Comparison of ENCODE assay signal across 20 cellular contexts in genomic region chr20:3825526-3825925, GRCh38. TPM values are rescaled to one million over a fixed set of nuclear protein-coding genes. Genes with fewer than 3 reads are reported as not detected.
DNase-seq lines count a peak whose midpoint lies in the region; ATAC-seq, FAIRE-seq and TF ChIP-seq lines count a peak whose summit lies in the region.
"Had no signal": no experiment of that assay in that cellular context is flagged by ENCODE, and none has a peak within 500 bp of the region (broad histone marks: within the 10 kb centered on the region; RNA-seq: fewer than 3 reads in every experiment).

No MANE protein-coding gene starts in this region.

- TF ChIP-seq CTCF in HepG2 (CRISPR knock-in tag; IDR thresholded peaks at IDR 0.05) (0 out of 2 replicates have a peak, but pooled peaks have one; percentile 28), right lobe of liver (IDR thresholded peaks at IDR 0.05) (no peak), neural progenitor cell (IDR thresholded peaks at IDR 0.05) (no peak)

- in situ Hi-C loops in HepG2 (cut with HindIII; ENCODE audit: extremely low pct_ligation_motif_present, low pct_unique_long_range_greater_than_20kb), result no loop called here

- ATAC-seq in HepG2 (peak; percentile 64), right lobe of liver (no peak), HG02759 (IDR thresholded peaks at IDR 0.05; ENCODE audit: unreplicated experiment) (no peak)

- FAIRE-seq in HepG2 (lab: Jason Lieb, UNC), result no peak
- FAIRE-seq: A549, HTR-8/SVneo had no signal

- peak overlapping the region in 2 of 3 donors; percentile 53 to 82 for H3K27ac Mint-ChIP-seq in IgD-negative memory B cell
- H3K27ac Mint-ChIP-seq in neural progenitor cell, result peak overlapping the region; percentile 78

- intact Hi-C loops in HepG2 (cut with micrococcal nuclease; ENCODE audit: unreplicated experiment) (no loop called here), right lobe of liver (cut with DNase I) (no loop called here)

- H3K9ac ChIP-seq in HepG2 (ENCODE audit: insufficient read depth, low read depth, low read length) (no peak overlapping the region), neural progenitor cell (no peak overlapping the region)

- H3K27ac ChIP-seq in HepG2 (ENCODE audit: extremely low read length, insufficient read depth, low read length) (no peak overlapping the region), right lobe of liver (no peak overlapping the region), caudate nucleus (ENCODE audit: low read depth, low read length) (peak overlapping the region; percentile 46), neural progenitor cell (no peak overlapping the region)
- H3K27ac ChIP-seq: A549, HL-60 had no signal

- no peak for TF ChIP-seq RAD21 in HepG2 (CRISPR knock-in tag; IDR thresholded peaks at IDR 0.05)

- no peaks in the 10 kb centered on the region; a peak in 1 of 5 replicates for H3K27me3 ChIP-seq in HepG2 (ENCODE audit: control insufficient read depth in 1 of 2, insufficient read depth in 2 of 2, low read length in 2 of 2)
- H3K27me3 ChIP-seq in right lobe of liver, result no peaks in the 10 kb centered on the region
- no peaks in the 10 kb centered on the region for H3K27me3 ChIP-seq in neural progenitor cell

- H3K9me3 Mint-ChIP-seq in IgD-negative memory B cell, result no peaks in the 10 kb centered on the region
- H3K9me3 Mint-ChIP-seq in neural progenitor cell, result no peaks in the 10 kb centered on the region

- H3K27me3 Mint-ChIP-seq in IgD-negative memory B cell (no peaks in the 10 kb centered on the region), neural progenitor cell (ENCODE audit: insufficient read depth, low read depth) (no peaks in the 10 kb centered on the region)

- peaks cover 9 to 23% of the 10 kb centered on the region in 2 experiments for H3K36me3 ChIP-seq in HepG2 (replicated peaks in 1 of 2; ENCODE audit: control insufficient read depth in 1 of 2, insufficient read depth in 2 of 2, low read length in 2 of 2)
- H3K36me3 ChIP-seq in right lobe of liver, result peaks cover 0 to 25% (median 4%) of the 10 kb centered on the region in 4 donors
- H3K36me3 ChIP-seq in neural progenitor cell, result no peaks in the 10 kb centered on the region

- H2AFZ ChIP-seq in HepG2 (ENCODE audit: low read length) (no peak overlapping the region), neural progenitor cell (replicated peaks) (no peak overlapping the region)

- peaks cover 12 to 15% (median 14%) of the 10 kb centered on the region in 3 donors for H3K4me1 Mint-ChIP-seq in IgD-negative memory B cell
- peaks cover 15% of the 10 kb centered on the region for H3K4me1 Mint-ChIP-seq in neural progenitor cell

- TF ChIP-seq EP300 in HepG2 (IDR thresholded peaks at IDR 0.05; ENCODE audit: low read depth in 2 of 2, low read length in 2 of 2), result no peak
- TF ChIP-seq EP300 in HepG2 (CRISPR knock-in tag; IDR thresholded peaks at IDR 0.05; ENCODE audit: borderline replicate concordance), result no peak

- BruUV-seq in HepG2 (replicated peaks; lab: Mats Ljungman, UMichigan), result no TSS peak

- CTCF ChIA-PET in HepG2 (lab: Yijun Ruan, JAX; ENCODE audit: low intra/inter-chr PET ratio, low total read pairs), result no interaction called here

- H4K20me1 ChIP-seq in HepG2 (ENCODE audit: insufficient read depth, low read length) (no peaks in the 10 kb centered on the region), neural progenitor cell (ENCODE audit: low read depth) (no peaks in the 10 kb centered on the region)

- H3K36me3 Mint-ChIP-seq in IgD-negative memory B cell (peaks cover 5% of the 10 kb centered on the region), neural progenitor cell (peaks cover 6% of the 10 kb centered on the region)

- H3F3A ChIP-seq in neural progenitor cell (ENCODE audit: low read depth), result peaks cover 9% of the 10 kb centered on the region

- peak overlapping the region in 1 of 4 donors; percentile 60 for H3K4me3 Mint-ChIP-seq in IgD-negative memory B cell
- no peak overlapping the region for H3K4me3 Mint-ChIP-seq in neural progenitor cell
- H3K4me3 Mint-ChIP-seq: CD14-positive monocyte had no signal

- POLR2A ChIA-PET in HepG2 (lab: Yijun Ruan, JAX), result interaction anchor here (1.6 kb wide), 2 partner anchors 18 to 30 kb away, joined by 4 to 5 read pairs; no protein-coding TSS in a partner anchor

- peaks cover 10% of the 10 kb centered on the region for H3K4me1 ChIP-seq in HepG2 (ENCODE audit: insufficient read depth, low read length)
- peaks cover 0 to 5% (median 0%) of the 10 kb centered on the region in 4 donors for H3K4me1 ChIP-seq in right lobe of liver
- H3K4me1 ChIP-seq in neural progenitor cell, result peaks cover 6% of the 10 kb centered on the region

- H3K9me3 ChIP-seq in HepG2 (ENCODE audit: low read length), result no peaks in the 10 kb centered on the region
- no peaks in the 10 kb centered on the region for H3K9me3 ChIP-seq in right lobe of liver
- H3K9me3 ChIP-seq in neural progenitor cell (ENCODE audit: low read depth), result no peaks in the 10 kb centered on the region
- H3K9me3 ChIP-seq: A549 had no signal

- no peak overlapping the region for H3K4me2 ChIP-seq in HepG2 (ENCODE audit: low read depth, low read length)
- no peak overlapping the region for H3K4me2 ChIP-seq in neural progenitor cell
- H3K4me2 ChIP-seq: A549 had no signal

- H3K4me3 ChIP-seq in HepG2 (replicated peaks in 1 of 3; ENCODE audit: insufficient read depth in 1 of 3, low read depth in 2 of 3, low read length in 3 of 3) (no peak overlapping the region), right lobe of liver (no peak overlapping the region), neural progenitor cell (no peak overlapping the region)
- H3K4me3 ChIP-seq: A549 had no signal

- WGBS in HepG2 (ENCODE audit: low lambda C conversion rate), result 86% methylated on average over 7 of the region's 7 CpGs
- WGBS in right lobe of liver (ENCODE audit: insufficient coverage, low coverage, low lambda C conversion rate, missing lambda C conversion rate), result 71% methylated on average over 4 of the region's 7 CpGs

- TF ChIP-seq POLR2A in HepG2 (IDR thresholded peaks at IDR 0.05; ENCODE audit: insufficient read depth in 1 of 2, low read depth in 2 of 2, low read length in 2 of 2) (peak in 1 of 2 experiments; percentile 26; a peak in 1 of 4 replicates), right lobe of liver (IDR thresholded peaks at IDR 0.05) (no peak)

- DNase-seq in HepG2 (ENCODE audit: low spot score) (peak; percentile 52), right lobe of liver (no peak), caudate nucleus (lab: John Stamatoyannopoulos, UW) (peak in 13 of 61 donors; percentile 7 to 64 (median 30)), neural progenitor cell (ENCODE audit: low spot score) (no peak), NCI-H128 (lab: John Stamatoyannopoulos, UW; ENCODE audit: unreplicated experiment) (no peak)
- no peak for DNase-seq in activated effector memory CD4-positive, alpha-beta T cell treated with anti-CD3 and anti-CD28 coated beads, Interleukin-2, amount 50 U/mL, for 16 hours
- DNase-seq: DMS 273 treated with DMSO at 0.1 percent for 48 hours, NCI-H1417, NCI-H187 treated with DMSO at 0.1 percent for 48 hours, NCI-H2171, NCI-H446 treated with DMSO at 0.1 percent for 48 hours, NCI-H774 had no signal

- H3K79me2 ChIP-seq in HepG2 (ENCODE audit: insufficient read depth, low read length) (peaks cover 12% of the 10 kb centered on the region), neural progenitor cell (ENCODE audit: low read depth) (peaks cover 4% of the 10 kb centered on the region)

RNA-seq across cellular contexts. Expression of gene AP5S1, which starts 5.2 kb away (rescaled TPM):
- total RNA-seq in HepG2 (2016; rRNA removed; fragmentation: Illumina TruSeq; extraction: Trizol), result 23.2 and 23.7 TPM in 2 replicates
- 6.5 and 6.6 TPM in 2 replicates for total RNA-seq in HepG2 (2016; cell fraction: cytosol; rRNA removed; fragmentation: Illumina TruSeq; extraction: Trizol; ENCODE audit: low read depth)
- 20.8 and 26.3 TPM in 2 replicates for total RNA-seq in HepG2 (2016; cell fraction: insoluble cytoplasmic fraction; rRNA removed; fragmentation: Illumina TruSeq; extraction: Trizol)
- total RNA-seq in HepG2 (2016; cell fraction: membrane; rRNA removed; fragmentation: Illumina TruSeq; extraction: Trizol), result 15.6 and 19.4 TPM in 2 replicates
- total RNA-seq in HepG2 (2016; cell fraction: nucleus; rRNA removed; fragmentation: Illumina TruSeq; extraction: Trizol), result 14.1 and 15.3 TPM in 2 replicates
- polyA plus RNA-seq in HepG2 (2011; rRNA removed), result 7.9 and 9.1 TPM in 2 replicates
- 6.7 and 9.3 TPM in 2 replicates for polyA plus RNA-seq in HepG2 (2011; cell fraction: cytosol; rRNA removed)
- 13.1 and 17.4 TPM in 2 replicates for polyA plus RNA-seq in HepG2 (2011; cell fraction: nucleus; rRNA removed)
- 6.2 and 7.2 TPM in 2 replicates for polyA plus RNA-seq in HepG2 (2012)
- 6.5 and 8.5 TPM in 2 replicates for polyA plus RNA-seq in HepG2 (2016; cell fraction: cytosol; fragmentation: Illumina TruSeq; extraction: Trizol; ENCODE audit: low read depth)
- polyA plus RNA-seq in HepG2 (2016; cell fraction: insoluble cytoplasmic fraction; fragmentation: Illumina TruSeq; extraction: Trizol; ENCODE audit: low read depth), result 20.4 and 21.3 TPM in 2 replicates
- 13.2 and 17.0 TPM in 2 replicates for polyA plus RNA-seq in HepG2 (2016; cell fraction: membrane; fragmentation: Illumina TruSeq; extraction: Trizol; ENCODE audit: low read depth)
- 18.0 and 19.1 TPM in 2 replicates for polyA plus RNA-seq in HepG2 (2016; cell fraction: nucleus; fragmentation: Illumina TruSeq; extraction: Trizol; ENCODE audit: insufficient read depth, low read depth)
- polyA minus RNA-seq in HepG2 (2011; rRNA and poly(A)+ RNA removed; ENCODE audit: low replicate concordance), result 15.2 and 46.1 TPM in 2 replicates
- polyA minus RNA-seq in HepG2 (2011; cell fraction: cytosol; rRNA and poly(A)+ RNA removed), result 8.3 and 11.6 TPM in 2 replicates
- 23.7 and 26.3 TPM in 2 replicates for polyA minus RNA-seq in HepG2 (2011; cell fraction: nucleus; rRNA and poly(A)+ RNA removed)
- total RNA-seq in right lobe of liver, result 10 to 100 TPM in 3 of 6 experiments, 1 to 10 TPM in 3; 7.7 to 16.1 (median 9.5) TPM
- polyA plus RNA-seq in IgD-negative memory B cell, result 12.8 TPM
- 1.2 and 3.4 TPM in 2 replicates for total RNA-seq in neural progenitor cell (ENCODE audit: low replicate concordance)

RNA-seq across cellular contexts. Expression of gene MAVS, which starts 21.1 kb away (rescaled TPM):
- total RNA-seq in HepG2 (2016; rRNA removed; fragmentation: Illumina TruSeq; extraction: Trizol) (36.6 and 44.4 TPM in 2 replicates), right lobe of liver (10 to 100 TPM; 10.1 to 20.4 (median 17.0) TPM), neural progenitor cell (ENCODE audit: low replicate concordance) (14.1 and 23.4 TPM in 2 replicates)
- 4.7 and 5.3 TPM in 2 replicates for total RNA-seq in HepG2 (2016; cell fraction: cytosol; rRNA removed; fragmentation: Illumina TruSeq; extraction: Trizol; ENCODE audit: low read depth)
- 37.6 and 37.9 TPM in 2 replicates for total RNA-seq in HepG2 (2016; cell fraction: insoluble cytoplasmic fraction; rRNA removed; fragmentation: Illumina TruSeq; extraction: Trizol)
- total RNA-seq in HepG2 (2016; cell fraction: membrane; rRNA removed; fragmentation: Illumina TruSeq; extraction: Trizol), result 17.4 and 17.9 TPM in 2 replicates
- total RNA-seq in HepG2 (2016; cell fraction: nucleus; rRNA removed; fragmentation: Illumina TruSeq; extraction: Trizol), result 23.6 and 27.3 TPM in 2 replicates
- polyA plus RNA-seq in HepG2 (2011; rRNA removed) (27.3 and 27.8 TPM in 2 replicates), IgD-negative memory B cell (7.3 TPM)
- polyA plus RNA-seq in HepG2 (2011; cell fraction: cytosol; rRNA removed), result 15.7 and 16.8 TPM in 2 replicates
- polyA plus RNA-seq in HepG2 (2011; cell fraction: nucleus; rRNA removed), result 36.4 and 42.5 TPM in 2 replicates
- polyA plus RNA-seq in HepG2 (2012), result 18.3 and 22.8 TPM in 2 replicates
- polyA plus RNA-seq in HepG2 (2016; cell fraction: cytosol; fragmentation: Illumina TruSeq; extraction: Trizol; ENCODE audit: low read depth), result 2.6 TPM in 2 replicates
- polyA plus RNA-seq in HepG2 (2016; cell fraction: insoluble cytoplasmic fraction; fragmentation: Illumina TruSeq; extraction: Trizol; ENCODE audit: low read depth), result 25.4 and 30.9 TPM in 2 replicates
- 6.2 and 7.0 TPM in 2 replicates for polyA plus RNA-seq in HepG2 (2016; cell fraction: membrane; fragmentation: Illumina TruSeq; extraction: Trizol; ENCODE audit: low read depth)
- 35.3 and 39.8 TPM in 2 replicates for polyA plus RNA-seq in HepG2 (2016; cell fraction: nucleus; fragmentation: Illumina TruSeq; extraction: Trizol; ENCODE audit: insufficient read depth, low read depth)
- polyA minus RNA-seq in HepG2 (2011; rRNA and poly(A)+ RNA removed; ENCODE audit: low replicate concordance), result 25.5 and 99.2 TPM in 2 replicates
- polyA minus RNA-seq in HepG2 (2011; cell fraction: cytosol; rRNA and poly(A)+ RNA removed), result 36.0 and 39.4 TPM in 2 replicates
- 27.7 and 33.1 TPM in 2 replicates for polyA minus RNA-seq in HepG2 (2011; cell fraction: nucleus; rRNA and poly(A)+ RNA removed)

RNA-seq across cellular contexts. Expression of gene CDC25B, which starts 29.4 kb away (rescaled TPM):
- 14.5 and 19.3 TPM in 2 replicates for total RNA-seq in HepG2 (2016; rRNA removed; fragmentation: Illumina TruSeq; extraction: Trizol)
- 5.8 and 5.9 TPM in 2 replicates for total RNA-seq in HepG2 (2016; cell fraction: cytosol; rRNA removed; fragmentation: Illumina TruSeq; extraction: Trizol; ENCODE audit: low read depth)
- total RNA-seq in HepG2 (2016; cell fraction: insoluble cytoplasmic fraction; rRNA removed; fragmentation: Illumina TruSeq; extraction: Trizol), result 15.3 and 18.9 TPM in 2 replicates
- 18.7 and 19.9 TPM in 2 replicates for total RNA-seq in HepG2 (2016; cell fraction: membrane; rRNA removed; fragmentation: Illumina TruSeq; extraction: Trizol)
- 13.9 and 16.9 TPM in 2 replicates for total RNA-seq in HepG2 (2016; cell fraction: nucleus; rRNA removed; fragmentation: Illumina TruSeq; extraction: Trizol)
- 14.3 and 19.4 TPM in 2 replicates for polyA plus RNA-seq in HepG2 (2011; rRNA removed)
- 11.6 and 15.6 TPM in 2 replicates for polyA plus RNA-seq in HepG2 (2011; cell fraction: cytosol; rRNA removed)
- 49.0 and 73.9 TPM in 2 replicates for polyA plus RNA-seq in HepG2 (2011; cell fraction: nucleus; rRNA removed)
- polyA plus RNA-seq in HepG2 (2012), result 26.0 and 33.6 TPM in 2 replicates
- 10.4 and 11.1 TPM in 2 replicates for polyA plus RNA-seq in HepG2 (2016; cell fraction: cytosol; fragmentation: Illumina TruSeq; extraction: Trizol; ENCODE audit: low read depth)
- 30.9 and 41.0 TPM in 2 replicates for polyA plus RNA-seq in HepG2 (2016; cell fraction: insoluble cytoplasmic fraction; fragmentation: Illumina TruSeq; extraction: Trizol; ENCODE audit: low read depth)
- 21.7 and 25.1 TPM in 2 replicates for polyA plus RNA-seq in HepG2 (2016; cell fraction: membrane; fragmentation: Illumina TruSeq; extraction: Trizol; ENCODE audit: low read depth)
- polyA plus RNA-seq in HepG2 (2016; cell fraction: nucleus; fragmentation: Illumina TruSeq; extraction: Trizol; ENCODE audit: insufficient read depth, low read depth), result 40.4 and 46.6 TPM in 2 replicates
- 22.5 and 47.0 TPM in 2 replicates for polyA minus RNA-seq in HepG2 (2011; rRNA and poly(A)+ RNA removed; ENCODE audit: low replicate concordance)
- polyA minus RNA-seq in HepG2 (2011; cell fraction: cytosol; rRNA and poly(A)+ RNA removed), result 15.7 and 18.9 TPM in 2 replicates
- polyA minus RNA-seq in HepG2 (2011; cell fraction: nucleus; rRNA and poly(A)+ RNA removed), result 11.1 and 13.0 TPM in 2 replicates
- 10 to 100 TPM; 10.9 to 28.7 (median 16.5) TPM for total RNA-seq in right lobe of liver
- polyA plus RNA-seq in IgD-negative memory B cell, result 20.0 TPM
- 9.3 and 22.9 TPM in 2 replicates for total RNA-seq in neural progenitor cell (ENCODE audit: low replicate concordance)

RNA-seq across cellular contexts. Expression of gene CENPB, which starts 39.0 kb away (rescaled TPM):
- 42.9 and 54.5 TPM in 2 replicates for total RNA-seq in HepG2 (2016; rRNA removed; fragmentation: Illumina TruSeq; extraction: Trizol)
- total RNA-seq in HepG2 (2016; cell fraction: cytosol; rRNA removed; fragmentation: Illumina TruSeq; extraction: Trizol; ENCODE audit: low read depth), result 12.7 and 12.9 TPM in 2 replicates
- 42.6 and 53.4 TPM in 2 replicates for total RNA-seq in HepG2 (2016; cell fraction: insoluble cytoplasmic fraction; rRNA removed; fragmentation: Illumina TruSeq; extraction: Trizol)
- total RNA-seq in HepG2 (2016; cell fraction: membrane; rRNA removed; fragmentation: Illumina TruSeq; extraction: Trizol), result 44.1 and 47.1 TPM in 2 replicates
- total RNA-seq in HepG2 (2016; cell fraction: nucleus; rRNA removed; fragmentation: Illumina TruSeq; extraction: Trizol), result 22.9 and 28.9 TPM in 2 replicates
- 10.4 and 15.6 TPM in 2 replicates for polyA plus RNA-seq in HepG2 (2011; rRNA removed)
- polyA plus RNA-seq in HepG2 (2011; cell fraction: cytosol; rRNA removed), result 13.3 and 14.8 TPM in 2 replicates
- 19.0 and 20.4 TPM in 2 replicates for polyA plus RNA-seq in HepG2 (2011; cell fraction: nucleus; rRNA removed)
- 20.0 and 24.1 TPM in 2 replicates for polyA plus RNA-seq in HepG2 (2012)
- 11.2 and 11.4 TPM in 2 replicates for polyA plus RNA-seq in HepG2 (2016; cell fraction: cytosol; fragmentation: Illumina TruSeq; extraction: Trizol; ENCODE audit: low read depth)
- polyA plus RNA-seq in HepG2 (2016; cell fraction: insoluble cytoplasmic fraction; fragmentation: Illumina TruSeq; extraction: Trizol; ENCODE audit: low read depth), result 37.8 and 42.0 TPM in 2 replicates
- polyA plus RNA-seq in HepG2 (2016; cell fraction: membrane; fragmentation: Illumina TruSeq; extraction: Trizol; ENCODE audit: low read depth), result 28.4 and 33.6 TPM in 2 replicates
- polyA plus RNA-seq in HepG2 (2016; cell fraction: nucleus; fragmentation: Illumina TruSeq; extraction: Trizol; ENCODE audit: insufficient read depth, low read depth), result 36.6 and 38.3 TPM in 2 replicates
- 40.5 and 51.2 TPM in 2 replicates for polyA minus RNA-seq in HepG2 (2011; rRNA and poly(A)+ RNA removed; ENCODE audit: low replicate concordance)
- 17.9 and 18.5 TPM in 2 replicates for polyA minus RNA-seq in HepG2 (2011; cell fraction: cytosol; rRNA and poly(A)+ RNA removed)
- 16.0 and 16.7 TPM in 2 replicates for polyA minus RNA-seq in HepG2 (2011; cell fraction: nucleus; rRNA and poly(A)+ RNA removed)
- total RNA-seq in right lobe of liver, result 10 to 100 TPM; 27.8 to 43.1 (median 31.6) TPM
- 1.1 TPM for polyA plus RNA-seq in IgD-negative memory B cell
- 5.0 and 28.9 TPM in 2 replicates for total RNA-seq in neural progenitor cell (ENCODE audit: low replicate concordance)

RNA-seq across cellular contexts. Expression of gene SPEF1, which starts 44.3 kb away (rescaled TPM):
- total RNA-seq in HepG2 (2016; rRNA removed; fragmentation: Illumina TruSeq; extraction: Trizol), result 0.27 and 0.32 TPM in 2 replicates
- not detected in 2 replicates for total RNA-seq in HepG2 (2016; cell fraction: cytosol; rRNA removed; fragmentation: Illumina TruSeq; extraction: Trizol; ENCODE audit: low read depth)
- 0.15 and 0.22 TPM in 2 replicates for total RNA-seq in HepG2 (2016; cell fraction: insoluble cytoplasmic fraction; rRNA removed; fragmentation: Illumina TruSeq; extraction: Trizol)
- total RNA-seq in HepG2 (2016; cell fraction: membrane; rRNA removed; fragmentation: Illumina TruSeq; extraction: Trizol), result 0.17 and 0.22 TPM in 2 replicates
- 0.40 TPM in 1 of 2 replicates, not detected in the other for total RNA-seq in HepG2 (2016; cell fraction: nucleus; rRNA removed; fragmentation: Illumina TruSeq; extraction: Trizol)
- 0.05 and 0.11 TPM in 2 replicates for polyA plus RNA-seq in HepG2 (2011; rRNA removed)
- polyA plus RNA-seq in HepG2 (2011; cell fraction: cytosol; rRNA removed), result 0.08 TPM in 1 of 2 replicates, not detected in the other
- polyA plus RNA-seq in HepG2 (2011; cell fraction: nucleus; rRNA removed), result 0.45 and 0.84 TPM in 2 replicates
- polyA plus RNA-seq in HepG2 (2012), result 0.11 TPM in 1 of 2 replicates, not detected in the other
- 0.17 and 0.22 TPM in 2 replicates for polyA plus RNA-seq in HepG2 (2016; cell fraction: cytosol; fragmentation: Illumina TruSeq; extraction: Trizol; ENCODE audit: low read depth)
- polyA plus RNA-seq in HepG2 (2016; cell fraction: insoluble cytoplasmic fraction; fragmentation: Illumina TruSeq; extraction: Trizol; ENCODE audit: low read depth), result 0.24 and 0.25 TPM in 2 replicates
- 0.20 and 0.42 TPM in 2 replicates for polyA plus RNA-seq in HepG2 (2016; cell fraction: membrane; fragmentation: Illumina TruSeq; extraction: Trizol; ENCODE audit: low read depth)
- polyA plus RNA-seq in HepG2 (2016; cell fraction: nucleus; fragmentation: Illumina TruSeq; extraction: Trizol; ENCODE audit: insufficient read depth, low read depth), result 0.29 TPM in 1 of 2 replicates, not detected in the other
- 0.08 and 0.14 TPM in 2 replicates for polyA minus RNA-seq in HepG2 (2011; rRNA and poly(A)+ RNA removed; ENCODE audit: low replicate concordance)
- polyA minus RNA-seq in HepG2 (2011; cell fraction: cytosol; rRNA and poly(A)+ RNA removed), result not detected in 2 replicates
- 0.64 TPM in 1 of 2 replicates, not detected in the other for polyA minus RNA-seq in HepG2 (2011; cell fraction: nucleus; rRNA and poly(A)+ RNA removed)
- not detected for total RNA-seq in right lobe of liver
- not detected for polyA plus RNA-seq in IgD-negative memory B cell
- 0.34 and 1.2 TPM in 2 replicates for total RNA-seq in neural progenitor cell (ENCODE audit: low replicate concordance)
- total RNA-seq: Daoy, H4 had no signal
- polyA plus RNA-seq: CD14-positive monocyte had no signal
